Comparison of ENCODE assay signal across 1 cellular context in the genomic region with DNA sequence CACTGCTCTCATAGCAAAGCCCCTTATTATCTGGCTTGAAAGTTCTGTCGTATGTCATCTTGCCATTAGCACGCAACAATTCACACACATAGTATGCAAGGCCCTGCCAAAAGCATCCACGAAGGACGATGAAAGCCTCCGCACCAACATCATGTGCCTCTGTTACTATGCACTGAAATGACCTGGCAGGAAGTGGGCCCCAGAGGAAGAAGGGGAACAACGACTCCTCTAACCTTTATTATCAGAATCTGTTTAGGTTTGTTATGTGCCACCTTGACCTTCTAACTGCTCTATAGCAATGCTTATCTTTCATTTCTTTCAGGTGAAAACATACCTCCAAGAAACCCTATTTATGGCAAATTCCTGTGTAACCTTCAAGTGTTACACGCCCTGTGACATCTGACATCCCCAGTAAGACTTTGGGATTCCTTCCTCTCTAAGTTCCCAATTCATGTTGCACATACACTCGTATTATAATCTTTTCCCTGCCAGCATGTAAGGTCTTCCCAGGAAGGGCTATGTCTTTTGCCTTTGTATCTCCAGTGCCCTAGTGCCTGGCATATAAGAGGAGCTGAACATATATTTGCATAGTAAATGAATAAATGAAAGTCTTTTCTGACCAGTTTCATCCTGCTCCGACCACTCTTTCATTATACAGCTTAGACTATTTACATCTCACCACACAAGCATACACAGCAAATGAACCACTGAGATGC.
TF ChIP-seq lines count a peak whose summit lies in the region.

No MANE protein-coding gene starts in this region.

TF ChIP-seq in H1, 55 proteins besides CTCF, POLR2A, EP300 and RAD21 (continued from another document):
- TF ChIP-seq RFX5 (IDR thresholded peaks at IDR 0.05; ENCODE audit: borderline replicate concordance, low read depth, low read length): no peak
